ENCODE assay signal across 14 cellular contexts in genomic region chr9:1536522-1537170, GRCh38.
DNase-seq lines count a peak whose midpoint lies in the region; ATAC-seq lines count a peak whose summit lies in the region.
"Had no signal": no experiment of that assay in that cellular context is flagged by ENCODE, and none has a peak within 500 bp of the region (broad histone marks: within the 10 kb centered on the region; RNA-seq: fewer than 3 reads in every experiment).

No MANE protein-coding gene starts in this region.

- H3K27me3 Mint-ChIP-seq in activated CD4-positive, alpha-beta T cell treated with anti-CD3 and anti-CD28 coated beads, Interleukin-2, amount 10 ng/mL, durations not matched to agents 24 days and 14 days: no peaks in the 10 kb centered on the region
- H3K27me3 Mint-ChIP-seq: progenitor cell of endocrine pancreas had no signal

- H3K27ac Mint-ChIP-seq in activated CD4-positive, alpha-beta T cell treated with anti-CD3 and anti-CD28 coated beads, Interleukin-2, amount 10 ng/mL, durations not matched to agents 24 days and 14 days: peak overlapping the region; percentile 32
- H3K27ac Mint-ChIP-seq: progenitor cell of endocrine pancreas had no signal

- intact Hi-C loops in activated CD4-positive, alpha-beta T cell treated with anti-CD3 and anti-CD28 coated beads, Interleukin-2, amount 10 ng/mL, durations not matched to agents 24 days and 14 days (cut with micrococcal nuclease): loop anchor here (1.0 to 5.0 kb wide), 3 partner anchors 32 to 341 kb away; no protein-coding TSS in a partner anchor

- no peaks in the 10 kb centered on the region for H3K36me3 Mint-ChIP-seq in activated CD4-positive, alpha-beta T cell treated with anti-CD3 and anti-CD28 coated beads, Interleukin-2, amount 10 ng/mL, durations not matched to agents 24 days and 14 days (ENCODE audit: low read depth)

- ATAC-seq in GM21619 (IDR thresholded peaks at IDR 0.05; ENCODE audit: unreplicated experiment): peak; percentile 80
- ATAC-seq in HG03103 (IDR thresholded peaks at IDR 0.05; ENCODE audit: low read depth, unreplicated experiment): peak; percentile 77
- ATAC-seq: A549 had no signal

- H3K9me3 Mint-ChIP-seq in activated CD4-positive, alpha-beta T cell treated with anti-CD3 and anti-CD28 coated beads, Interleukin-2, amount 10 ng/mL, durations not matched to agents 24 days and 14 days: no peaks in the 10 kb centered on the region

- no peak overlapping the region for H3K4me3 Mint-ChIP-seq in activated CD4-positive, alpha-beta T cell treated with anti-CD3 and anti-CD28 coated beads, Interleukin-2, amount 10 ng/mL, durations not matched to agents 24 days and 14 days

- peaks cover 14% of the 10 kb centered on the region for H3K4me1 Mint-ChIP-seq in activated CD4-positive, alpha-beta T cell treated with anti-CD3 and anti-CD28 coated beads, Interleukin-2, amount 10 ng/mL, durations not matched to agents 24 days and 14 days

- DNase-seq in activated CD4-positive, alpha-beta T cell treated with anti-CD3 and anti-CD28 coated beads, Interleukin-2, amount 10 ng/mL, durations not matched to agents 24 days and 14 days: no peak
- DNase-seq in activated CD4-positive, alpha-beta T cell treated with anti-CD3 and anti-CD28 coated beads for 1 hour: no peak
- peak; percentile 6 for DNase-seq in retina
- DNase-seq in T1000 (lab: John Stamatoyannopoulos, UW): no peak
- DNase-seq in GF-D8 (lab: John Stamatoyannopoulos, UW): no peak
- no peak for DNase-seq in NCI-H510A treated with DMSO at 0.1 percent for 48 hours (lab: John Stamatoyannopoulos, UW)
- DNase-seq: activated CD4-positive, alpha-beta T cell treated with anti-CD3 and anti-CD28 coated beads, Interleukin-2, amount 50 U/mL, for 48 hours; Caco-2; GM23248; stimulated activated CD8-positive, alpha-beta memory T cell treated with anti-CD3 and anti-CD28 coated beads, Interleukin-4, amount 100 ng/mL, for 48 hours had no signal
